ENCODE assay signal across 10 cellular contexts in the genomic region with DNA sequence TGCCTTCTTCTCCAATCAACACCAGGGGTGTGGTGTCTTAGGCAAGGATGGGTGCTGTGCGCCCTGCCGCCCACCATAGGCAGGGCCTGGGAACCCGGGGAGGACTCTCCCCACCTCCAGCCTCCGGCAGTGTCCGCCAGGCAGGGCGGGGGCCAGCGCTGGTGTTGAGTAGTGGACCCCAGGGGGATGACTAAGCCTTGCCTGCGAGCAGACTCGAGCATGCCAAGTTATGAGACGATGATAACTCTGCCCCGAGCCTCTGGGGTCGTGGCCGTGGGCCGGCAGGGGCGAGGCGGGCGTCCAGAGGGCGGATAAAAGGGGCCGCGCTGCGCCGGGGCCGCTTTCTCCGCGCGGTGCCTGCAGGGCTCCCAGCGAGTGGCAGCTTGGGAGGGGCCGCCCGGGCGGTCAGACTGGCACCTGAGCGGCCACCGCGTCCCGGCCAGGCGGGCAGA. TPM values are rescaled to one million over a fixed set of nuclear protein-coding genes. Genes with fewer than 3 reads are reported as not detected.
DNase-seq lines count a peak whose midpoint lies in the region; ATAC-seq, FAIRE-seq and TF ChIP-seq lines count a peak whose summit lies in the region.
"Had no signal": no experiment of that assay in that cellular context is flagged by ENCODE, and none has a peak within 500 bp of the region (broad histone marks: within the 10 kb centered on the region; RNA-seq: fewer than 3 reads in every experiment).

Gene MEDAG, plus strand, starts transcription at position 340 of the 452 bp plus-strand sequence. CDS start 245 bp downstream, outside the sequence.

- no peak for TF ChIP-seq RAD21 in A549 (conservative IDR thresholded peaks at IDR 0.05 in 1 of 2, IDR thresholded peaks at IDR 0.05 in 1 of 2)

- intact Hi-C loops in ascending aorta (cut with DNase I) (loop anchor here (2.0 to 10.0 kb wide), 5 partner anchors 41 to 499 kb away; partner anchors contain the start of gene HMGB1), cardiac septum (cut with DNase I) (loop anchor here (5.0 kb wide), 2 partner anchors 39 to 104 kb away; no protein-coding TSS in a partner anchor)

- no peak for TF ChIP-seq POLR2A in A549 (IDR thresholded peaks at IDR 0.05; ENCODE audit: low read length)
- TF ChIP-seq POLR2A in GM18505 (IDR thresholded peaks at IDR 0.05; ENCODE audit: borderline replicate concordance, extremely low read depth, insufficient read depth, insufficient read length) = no peak

- POLR2A ChIA-PET in A549 (lab: Yijun Ruan, JAX) = no interaction called here

- H3K4me1 ChIP-seq in A549 (no peaks in the 10 kb centered on the region), ascending aorta (peaks cover 0 to 21% of the 10 kb centered on the region in 2 donors)

- DNase-seq in A549 (ENCODE audit: low read depth in 1 of 2, low spot score in 1 of 2) (no peak), ascending aorta (ENCODE audit: low spot score in 2 of 2) (peak; percentile 76 to 96), cardiac septum (ENCODE audit: low spot score) (peak; percentile 86), omental fat pad (ENCODE audit: low spot score) (peak; percentile 70), dedifferentiated amniotic fluid mesenchymal stem cell (ENCODE audit: extremely low spot score) (no peak), 8988T (no peak)

- WGBS in A549 (ENCODE audit: missing lambda C conversion rate) = no CpG with 5 or more reads among the region's 35 CpGs

- no peaks in the 10 kb centered on the region for H3K36me3 ChIP-seq in ascending aorta

- H3K4me2 ChIP-seq in A549 = peak within 1 kb of the TSS; percentile 84

- H3K27ac ChIP-seq in A549 (peak within 1 kb of the TSS in 1 of 2 experiments; percentile 73; a peak in 3 of 6 replicates), ascending aorta (peak within 1 kb of the TSS; percentile 95 to 98)

- H3K27me3 ChIP-seq in ascending aorta = no peaks in the 10 kb centered on the region

- H3K4me3 ChIP-seq in A549 (peak within 1 kb of the TSS; percentile 40), ascending aorta (peak within 1 kb of the TSS; percentile 56 to 81)

- ATAC-seq in A549 (peak in 1 of 2 experiments; percentile 33; a peak in 3 of 6 replicates), omental fat pad (ENCODE audit: low FRiP score) (peak; percentile 93), HG02938 (IDR thresholded peaks at IDR 0.05; ENCODE audit: unreplicated experiment) (no peak), GM18505 (IDR thresholded peaks at IDR 0.05; ENCODE audit: unreplicated experiment) (no peak)

- TF ChIP-seq EP300 in A549 (IDR thresholded peaks at IDR 0.05) = no peak

- CTCF ChIA-PET in A549 (lab: Yijun Ruan, JAX) = no interaction called here

- TF ChIP-seq CTCF in A549 (IDR thresholded peaks at IDR 0.05) = no peak
- no peak for TF ChIP-seq CTCF in ascending aorta (IDR thresholded peaks at IDR 0.05)
- no peak for TF ChIP-seq CTCF in omental fat pad (IDR thresholded peaks at IDR 0.05)

- H3K9me3 ChIP-seq in A549 (no peaks in the 10 kb centered on the region), ascending aorta (no peaks in the 10 kb centered on the region)

- FAIRE-seq in A549 (lab: Jason Lieb, UNC) = no peak
- FAIRE-seq: TTC549 had no signal

TF ChIP-seq in A549, 52 proteins besides CTCF, POLR2A, EP300 and RAD21:
- no peak for TF ChIP-seq ESRRA (IDR thresholded peaks at IDR 0.05; ENCODE audit: borderline replicate concordance, low read length)
- no peak for TF ChIP-seq EHMT2 (IDR thresholded peaks at IDR 0.05; ENCODE audit: low read depth)
- TF ChIP-seq NFE2L2 (conservative IDR thresholded peaks at IDR 0.05; ENCODE audit: low read length) = no peak
- no peak for TF ChIP-seq MAZ (IDR thresholded peaks at IDR 0.05; ENCODE audit: borderline replicate concordance, low read depth, low read length)
- no peak for TF ChIP-seq RCOR1 (IDR thresholded peaks at IDR 0.05; ENCODE audit: low read depth, low read length)
- TF ChIP-seq SMC3 (IDR thresholded peaks at IDR 0.05) = no peak
- no peak for TF ChIP-seq ZC3H11A (IDR thresholded peaks at IDR 0.05)
- TF ChIP-seq TFCP2L1 (CRISPR knock-in tag; IDR thresholded peaks at IDR 0.05) = no peak
- TF ChIP-seq BHLHE40 (IDR thresholded peaks at IDR 0.05; ENCODE audit: low read depth, low read length) = no peak
- TF ChIP-seq CEBPB (IDR thresholded peaks at IDR 0.05) = no peak
- TF ChIP-seq BCL3 (IDR thresholded peaks at IDR 0.05) = no peak
- TF ChIP-seq, protein P1, sequence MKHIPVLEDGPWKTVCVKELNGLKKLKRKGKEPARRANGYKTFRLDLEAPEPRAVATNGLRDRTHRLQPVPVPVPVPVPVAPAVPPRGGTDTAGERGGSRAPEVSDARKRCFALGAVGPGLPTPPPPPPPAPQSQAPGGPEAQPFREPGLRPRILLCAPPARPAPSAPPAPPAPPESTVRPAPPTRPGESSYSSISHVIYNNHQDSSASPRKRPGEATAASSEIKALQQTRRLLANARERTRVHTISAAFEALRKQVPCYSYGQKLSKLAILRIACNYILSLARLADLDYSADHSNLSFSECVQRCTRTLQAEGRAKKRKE (CRISPR knock-in tag; IDR thresholded peaks at IDR 0.05; ENCODE audit: low read depth) = no peak
- no peak for TF ChIP-seq CBX8 (IDR thresholded peaks at IDR 0.05)
- TF ChIP-seq FOXS1 (CRISPR knock-in tag; IDR thresholded peaks at IDR 0.05) = no peak
- TF ChIP-seq CHD4 (IDR thresholded peaks at IDR 0.05; ENCODE audit: borderline replicate concordance) = no peak
- TF ChIP-seq POLR2AphosphoS2 (conservative IDR thresholded peaks at IDR 0.05; ENCODE audit: low read length) = no peak

RNA-seq across cellular contexts. Expression of gene MEDAG, which starts in this region (rescaled TPM):
- polyA plus RNA-seq in A549 (2011; rRNA removed) = 0.05 TPM in 1 of 2 replicates, not detected in the other
- polyA plus RNA-seq in A549 (2012; cell fraction: cytosol; rRNA removed) = not detected in 2 replicates
- polyA plus RNA-seq in A549 (2012; cell fraction: nucleus; rRNA removed) = not detected in 2 replicates
- 0.05 to 0.21 TPM (median 0.09 TPM) in 3 replicates for polyA plus RNA-seq in A549 (2017; fragmentation: RNase III; extraction: RNeasy Plus Mini Kit Qiagen cat#74134 plus additional on column Dnase treatment)
- polyA minus RNA-seq in A549 (2011; rRNA and poly(A)+ RNA removed) = not detected in 2 replicates
- 98.8 TPM for total RNA-seq in ascending aorta
- 11.7 TPM for total RNA-seq in cardiac septum
- total RNA-seq in omental fat pad = 100 to 1,000 TPM; 113 to 601 (median 377) TPM
- total RNA-seq: activated naive CD8-positive, alpha-beta T cell treated with anti-CD3 and anti-CD28 coated beads, Interleukin-2, amount 10 ng/mL, durations not matched to agents 7 days and 5 days had no signal

Comparison
In these comparisons a context has a peak if more than half of its experiments do, and no peak if none do; other contexts are left out.
1. DNase-seq: peak in ascending aorta (2 of 2), cardiac septum (single experiment) and omental fat pad (single experiment); none in A549 (0 of 2), dedifferentiated amniotic fluid mesenchymal stem cell (single experiment) and 8988T (single experiment).